10 cellular contexts compared by ENCODE assay signal in the genomic region with DNA sequence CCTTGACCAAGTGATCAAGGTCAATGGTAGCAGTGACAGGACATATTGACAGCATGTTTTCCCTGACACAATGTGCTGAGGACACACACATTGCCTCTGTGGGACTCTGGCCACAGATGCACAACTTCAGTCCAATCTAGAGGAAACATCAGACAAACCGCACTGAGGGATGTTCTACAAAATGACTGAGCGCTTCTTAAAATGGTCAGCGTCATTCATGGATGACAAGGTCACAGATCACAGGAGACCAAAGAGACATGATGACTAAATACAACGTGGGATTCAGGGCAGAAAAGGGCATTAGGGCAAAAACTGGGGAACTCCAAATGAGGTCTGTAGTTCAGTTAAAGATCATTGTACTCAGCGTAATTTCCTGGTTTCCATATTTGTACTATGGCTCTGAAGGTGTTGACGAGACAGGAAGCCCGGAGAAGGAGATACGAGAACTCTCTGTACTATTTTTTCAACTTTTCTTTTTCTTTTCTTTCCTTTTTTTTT. TPM values are rescaled to one million over a fixed set of nuclear protein-coding genes. Genes with fewer than 3 reads are reported as not detected.
A peak's percentile ranks its signal among the peaks of the same experiment; 100 is the strongest.
DNase-seq lines count a peak whose midpoint lies in the region; ATAC-seq and TF ChIP-seq lines count a peak whose summit lies in the region.
"Had no signal": no experiment of that assay in that cellular context is flagged by ENCODE, and none has a peak within 500 bp of the region (broad histone marks: within the 10 kb centered on the region; RNA-seq: fewer than 3 reads in every experiment).

No MANE protein-coding gene starts in this region.

- H3K79me1 ChIP-seq in neuronal stem cell (ENCODE audit: low read depth, low read length): no peaks in the 10 kb centered on the region

- peak overlapping the region; percentile 94 for H3K27ac ChIP-seq in CD8-positive, alpha-beta T cell (ENCODE audit: low read depth, low read length)
- H3K27ac ChIP-seq in OCI-LY3 (ENCODE audit: low read length) (peak overlapping the region; percentile 71), PC-9 (no peak overlapping the region), neuronal stem cell (replicated peaks; ENCODE audit: low read length) (no peak overlapping the region)

- H3K4me2 ChIP-seq in OCI-LY3 (ENCODE audit: low read length) (peak overlapping the region; percentile 65), PC-9 (no peak overlapping the region), neuronal stem cell (ENCODE audit: insufficient read depth, low read length, poor library complexity, severe bottlenecking) (no peak overlapping the region)

- ATAC-seq in CD8-positive, alpha-beta T cell: peak; percentile 69
- ATAC-seq in GM21515 (IDR thresholded peaks at IDR 0.05; ENCODE audit: unreplicated experiment): peak; percentile 43
- ATAC-seq in activated naive CD8-positive, alpha-beta T cell treated with anti-CD3 and anti-CD28 coated beads, Interleukin-2, amount 50 U/mL, for 24 hours: peak; percentile 77

- POLR2A ChIA-PET in CD8-positive, alpha-beta T cell (lab: Charles Lee): interaction anchor here (0.6 to 1.7 kb wide), 9 partner anchors 8 to 135 kb away, joined by 3 to 8 read pairs (median 4); a partner anchor contains a TSS
- POLR2A ChIA-PET in PC-9 (lab: Charles Lee; ENCODE audit: unreplicated experiment): no interaction called here

- no peaks in the 10 kb centered on the region for H3K9me3 ChIP-seq in CD8-positive, alpha-beta T cell (ENCODE audit: low read length)
- H3K9me3 ChIP-seq in OCI-LY3 (ENCODE audit: insufficient read depth, low read length): no peaks in the 10 kb centered on the region
- no peaks in the 10 kb centered on the region for H3K9me3 ChIP-seq in PC-9 (ENCODE audit: insufficient read depth, low read depth)
- H3K9me3 ChIP-seq in neuronal stem cell (replicated peaks in 1 of 2; ENCODE audit: control insufficient read depth in 2 of 2, insufficient read depth in 1 of 2, low read depth in 1 of 2, low read length in 2 of 2): no peaks in the 10 kb centered on the region
- H3K9me3 ChIP-seq: BE2C, heart left ventricle had no signal

- H3K27ac Mint-ChIP-seq in CD8-positive, alpha-beta T cell: peak overlapping the region; percentile 99
- H3K27ac Mint-ChIP-seq in activated naive CD8-positive, alpha-beta T cell treated with anti-CD3 and anti-CD28 coated beads, Interleukin-2, amount 50 U/mL, for 24 hours: peak overlapping the region; percentile 100

- H3F3A ChIP-seq in PC-9 (ENCODE audit: insufficient read depth, low read depth): peaks cover 57% of the 10 kb centered on the region

- H3K9me3 Mint-ChIP-seq in CD8-positive, alpha-beta T cell: no peaks in the 10 kb centered on the region
- no peaks in the 10 kb centered on the region for H3K9me3 Mint-ChIP-seq in activated naive CD8-positive, alpha-beta T cell treated with anti-CD3 and anti-CD28 coated beads, Interleukin-2, amount 50 U/mL, for 24 hours

- no peak overlapping the region for H2BK12ac ChIP-seq in neuronal stem cell (ENCODE audit: low read length)

- H2AK5ac ChIP-seq in neuronal stem cell (ENCODE audit: low read depth, low read length): no peak overlapping the region

- H3K4me3 Mint-ChIP-seq in CD8-positive, alpha-beta T cell: peak overlapping the region; percentile 37
- H3K4me3 Mint-ChIP-seq in activated naive CD8-positive, alpha-beta T cell treated with anti-CD3 and anti-CD28 coated beads, Interleukin-2, amount 50 U/mL, for 24 hours: peak overlapping the region; percentile 76

- peak in 5 of 7 experiments; percentile 22 to 71 (median 53) for DNase-seq in CD8-positive, alpha-beta T cell
- peak; percentile 34 for DNase-seq in activated naive CD8-positive, alpha-beta T cell treated with anti-CD3 and anti-CD28 coated beads, Interleukin-2, amount 50 U/mL, for 24 hours
- DNase-seq in PC-9 (no peak), NCI-H146 treated with DMSO at 0.1 percent for 48 hours (lab: John Stamatoyannopoulos, UW; ENCODE audit: unreplicated experiment) (no peak), neuronal stem cell (ENCODE audit: low spot score) (no peak), medulla oblongata (ENCODE audit: extremely low spot score) (no peak)
- DNase-seq: BE2C, heart left ventricle had no signal

- H3K4ac ChIP-seq in neuronal stem cell (ENCODE audit: low read length): no peak overlapping the region

- no peaks in the 10 kb centered on the region for H3K27me3 Mint-ChIP-seq in CD8-positive, alpha-beta T cell (ENCODE audit: low read depth)
- H3K27me3 Mint-ChIP-seq in activated naive CD8-positive, alpha-beta T cell treated with anti-CD3 and anti-CD28 coated beads, Interleukin-2, amount 50 U/mL, for 24 hours: no peaks in the 10 kb centered on the region

- BruUV-seq in PC-9 (replicated peaks; lab: Mats Ljungman, UMichigan): no TSS peak

- H3K9ac ChIP-seq in OCI-LY3 (ENCODE audit: low read length): peak overlapping the region; percentile 31; the same call in 1 of the 2 replicates
- H3K9ac ChIP-seq in neuronal stem cell (ENCODE audit: low read depth, low read length, poor library complexity): no peak overlapping the region

- H3K36me3 Mint-ChIP-seq in CD8-positive, alpha-beta T cell: peaks cover 32% of the 10 kb centered on the region
- peaks cover 8% of the 10 kb centered on the region for H3K36me3 Mint-ChIP-seq in activated naive CD8-positive, alpha-beta T cell treated with anti-CD3 and anti-CD28 coated beads, Interleukin-2, amount 50 U/mL, for 24 hours (ENCODE audit: low read depth)

- H4K20me1 ChIP-seq in OCI-LY3 (ENCODE audit: insufficient read depth, low read length): no peaks in the 10 kb centered on the region
- H4K20me1 ChIP-seq in PC-9 (ENCODE audit: insufficient read depth): no peaks in the 10 kb centered on the region

- peak overlapping the region; percentile 8 for H3K4me3 ChIP-seq in CD8-positive, alpha-beta T cell (ENCODE audit: low read depth, low read length)
- H3K4me3 ChIP-seq in OCI-LY3 (ENCODE audit: low read length) (peak overlapping the region; percentile 49), PC-9 (no peak overlapping the region), neuronal stem cell (ENCODE audit: low read length in 2 of 2) (no peak overlapping the region)
- H3K4me3 ChIP-seq: heart left ventricle had no signal

- no peak overlapping the region for H2BK15ac ChIP-seq in neuronal stem cell (ENCODE audit: low read length)

- no peak overlapping the region for H3K18ac ChIP-seq in neuronal stem cell (ENCODE audit: low read length)

- no peaks in the 10 kb centered on the region for H3K79me2 ChIP-seq in OCI-LY3 (ENCODE audit: low read length)
- H3K79me2 ChIP-seq in PC-9 (ENCODE audit: low read depth): peaks cover 10% of the 10 kb centered on the region; the same call in 1 of the 2 replicates

- no peak overlapping the region for H2BK5ac ChIP-seq in neuronal stem cell (ENCODE audit: low read length)

- peaks cover 53% of the 10 kb centered on the region for H3K4me1 Mint-ChIP-seq in CD8-positive, alpha-beta T cell (ENCODE audit: low read depth)
- peaks cover 79% of the 10 kb centered on the region for H3K4me1 Mint-ChIP-seq in activated naive CD8-positive, alpha-beta T cell treated with anti-CD3 and anti-CD28 coated beads, Interleukin-2, amount 50 U/mL, for 24 hours

- CTCF ChIA-PET in CD8-positive, alpha-beta T cell (lab: Charles Lee): interaction anchor here (1.9 kb wide), 1 partner anchor 66 kb away, joined by 4 read pairs; no protein-coding TSS in a partner anchor
- CTCF ChIA-PET in PC-9 (lab: Charles Lee): no interaction called here

- H3K27me3 ChIP-seq in CD8-positive, alpha-beta T cell (ENCODE audit: insufficient read depth, low read length): no peaks in the 10 kb centered on the region
- no peaks in the 10 kb centered on the region for H3K27me3 ChIP-seq in OCI-LY3 (ENCODE audit: low read depth, low read length)
- H3K27me3 ChIP-seq in PC-9 (ENCODE audit: insufficient read depth, low read depth): no peaks in the 10 kb centered on the region
- H3K27me3 ChIP-seq in neuronal stem cell (ENCODE audit: control insufficient read depth in 3 of 3, insufficient read depth in 3 of 3, low read depth in 1 of 3, low read length in 3 of 3): no peaks in the 10 kb centered on the region
- H3K27me3 ChIP-seq: BE2C, heart left ventricle had no signal

- H3K23ac ChIP-seq in neuronal stem cell (ENCODE audit: low read depth, low read length, poor library complexity): no peak overlapping the region

- H4K91ac ChIP-seq in neuronal stem cell (ENCODE audit: low read depth, low read length, poor library complexity): no peak overlapping the region

- WGBS in neuronal stem cell (ENCODE audit: extremely low coverage in 2 of 2, insufficient read length in 2 of 2, insufficient replicate concordance in 1 of 2), 2 donors: no CpG with 5 or more reads among the region's 8 CpGs

- no peaks in the 10 kb centered on the region for H3K36me3 ChIP-seq in CD8-positive, alpha-beta T cell (ENCODE audit: insufficient read depth, low read length)
- H3K36me3 ChIP-seq in OCI-LY3 (replicated peaks; ENCODE audit: low read depth, low read length) (no peaks in the 10 kb centered on the region), PC-9 (ENCODE audit: low read depth) (no peaks in the 10 kb centered on the region), neuronal stem cell (replicated peaks in 1 of 2; ENCODE audit: control insufficient read depth in 2 of 2, insufficient read depth in 2 of 2, low read length in 2 of 2) (peaks cover 3 to 8% of the 10 kb centered on the region in 2 donors)
- H3K36me3 ChIP-seq: BE2C, heart left ventricle had no signal

- no peak overlapping the region for H4K8ac ChIP-seq in neuronal stem cell (ENCODE audit: low read depth, low read length)

- TF ChIP-seq CTCF in CD8-positive, alpha-beta T cell (IDR thresholded peaks at IDR 0.05): no peak
- TF ChIP-seq CTCF in OCI-LY3 (IDR thresholded peaks at IDR 0.05; ENCODE audit: low read depth, low read length) (no peak), PC-9 (conservative IDR thresholded peaks at IDR 0.05) (no peak)

- peaks cover 58% of the 10 kb centered on the region for H3K4me1 ChIP-seq in CD8-positive, alpha-beta T cell (ENCODE audit: insufficient read depth, low read length)
- H3K4me1 ChIP-seq in OCI-LY3 (ENCODE audit: low read length) (peaks cover 40% of the 10 kb centered on the region), PC-9 (replicated peaks; ENCODE audit: insufficient read depth) (peaks cover 75% of the 10 kb centered on the region), neuronal stem cell (ENCODE audit: control insufficient read depth in 2 of 2, insufficient read depth in 1 of 2, low read depth in 1 of 2, low read length in 2 of 2) (peaks cover 0 to 1% of the 10 kb centered on the region in 2 donors)
- H3K4me1 ChIP-seq: BE2C had no signal

- intact Hi-C loops in CD8-positive, alpha-beta T cell (cut with DNase I, micrococcal nuclease): loop anchor here (1.0 to 5.0 kb wide), 9 partner anchors 8 to 134 kb away; a partner anchor contains a TSS
- intact Hi-C loops in PC-9 (cut with micrococcal nuclease; ENCODE audit: unreplicated experiment): no loop called here

- no peaks in the 10 kb centered on the region for H3K9me2 ChIP-seq in PC-9 (ENCODE audit: insufficient read depth)

- H2AFZ ChIP-seq in OCI-LY3 (ENCODE audit: low read depth, low read length) (peak overlapping the region; percentile 94), PC-9 (no peak overlapping the region), neuronal stem cell (ENCODE audit: low read length) (no peak overlapping the region)

- H2BK120ac ChIP-seq in neuronal stem cell (ENCODE audit: low read depth, low read length): no peak overlapping the region

- no peak overlapping the region for H3K14ac ChIP-seq in neuronal stem cell (ENCODE audit: low read length)

RNA-seq across cellular contexts. Expression of a gene that starts 20.6 kb away (rescaled TPM):
- total RNA-seq in CD8-positive, alpha-beta T cell: 10 to 100 TPM; 44.4 to 48.8 TPM
- 5.7 and 7.4 TPM in 2 replicates for total RNA-seq in PC-9 (2021)
- 6.9 TPM for polyA plus RNA-seq in neuronal stem cell (2013, experiment 1 of 2)
- 7.0 TPM for polyA plus RNA-seq in neuronal stem cell (2013, experiment 2 of 2)

RNA-seq across cellular contexts. Expression of a gene that starts 30.2 kb away (rescaled TPM):
- 10 to 100 TPM; 63.8 to 67.4 TPM for total RNA-seq in CD8-positive, alpha-beta T cell
- total RNA-seq in PC-9 (2021): 27.4 and 29.2 TPM in 2 replicates
- polyA plus RNA-seq in neuronal stem cell (2013, experiment 1 of 2): 79.0 TPM
- polyA plus RNA-seq in neuronal stem cell (2013, experiment 2 of 2): 73.0 TPM

RNA-seq across cellular contexts. Expression of a gene that starts 45.6 kb away (rescaled TPM):
- total RNA-seq in CD8-positive, alpha-beta T cell: 10 to 100 TPM; 82.7 to 85.7 TPM
- total RNA-seq in PC-9 (2021): 15.4 and 18.2 TPM in 2 replicates
- polyA plus RNA-seq in neuronal stem cell (2013, experiment 1 of 2): 6.5 TPM
- 6.7 TPM for polyA plus RNA-seq in neuronal stem cell (2013, experiment 2 of 2)

RNA-seq across cellular contexts. Expression of a gene that starts 59.8 kb away (rescaled TPM):
- under 1 TPM; 0.71 to 0.81 TPM for total RNA-seq in CD8-positive, alpha-beta T cell
- 1.1 and 2.5 TPM in 2 replicates for total RNA-seq in PC-9 (2021)
- 2.0 TPM for polyA plus RNA-seq in neuronal stem cell (2013, experiment 1 of 2)
- polyA plus RNA-seq in neuronal stem cell (2013, experiment 2 of 2): 2.1 TPM

Comparison
In these comparisons a context has a peak if more than half of its experiments do, and no peak if none do; other contexts are left out.
1. DNase-seq: peak in CD8-positive, alpha-beta T cell (5 of 7) and activated naive CD8-positive, alpha-beta T cell treated with anti-CD3 and anti-CD28 coated beads, Interleukin-2, amount 50 U/mL, for 24 hours (single experiment); none in PC-9 (0 of 2), NCI-H146 treated with DMSO at 0.1 percent for 48 hours (single experiment), neuronal stem cell (single experiment) and medulla oblongata (single experiment).
2. H3K27ac ChIP-seq: peak in CD8-positive, alpha-beta T cell (single experiment) and OCI-LY3 (single experiment); none in PC-9 (single experiment) and neuronal stem cell (single experiment).
3. H3K4me3 ChIP-seq: peak in CD8-positive, alpha-beta T cell (single experiment) and OCI-LY3 (single experiment); none in PC-9 (single experiment) and neuronal stem cell (0 of 2).
4. Peak in every context shown above with its lines, with median percentiles within 50 percentile points of each other: ATAC-seq.